9 cellular contexts compared by ENCODE assay signal in genomic region chr20:56626367-56627121, GRCh38. TPM values are rescaled to one million over a fixed set of nuclear protein-coding genes. Genes with fewer than 3 reads are reported as not detected.
DNase-seq lines count a peak whose midpoint lies in the region; ATAC-seq, FAIRE-seq and TF ChIP-seq lines count a peak whose summit lies in the region.
"Had no signal": no experiment of that assay in that cellular context is flagged by ENCODE, and none has a peak within 500 bp of the region (broad histone marks: within the 10 kb centered on the region; RNA-seq: fewer than 3 reads in every experiment).

No MANE protein-coding gene starts in this region.

- H3K27me3 ChIP-seq in astrocyte (ENCODE audit: insufficient read depth, low read length) = peaks cover 64% of the 10 kb centered on the region
- H3K27me3 ChIP-seq in kidney epithelial cell (ENCODE audit: control insufficient read depth, insufficient read depth, low read length) = peaks cover 73% of the 10 kb centered on the region
- peaks cover 20 to 94% (median 76%) of the 10 kb centered on the region in 7 donors for H3K27me3 ChIP-seq in spleen (replicated peaks in 1 of 7)

- DNase-seq in AG08396 (ENCODE audit: low spot score) = peak; percentile 52
- DNase-seq in GM13976 (ENCODE audit: low spot score) = peak; percentile 52
- DNase-seq in astrocyte (ENCODE audit: low read depth) = no peak
- DNase-seq in kidney epithelial cell (ENCODE audit: low read depth) = no peak
- no peak for DNase-seq in OCI-M2 (lab: John Stamatoyannopoulos, UW; ENCODE audit: unreplicated experiment)
- DNase-seq in posterior vena cava (ENCODE audit: low spot score) = no peak
- no peak for DNase-seq in spleen

- in situ Hi-C loops in GM13976 (cut with MboI; ENCODE audit: low sequenced_read_pairs, unreplicated experiment) = no loop called here

- no peak overlapping the region for H3K4me3 Mint-ChIP-seq in astrocyte (ENCODE audit: unreplicated experiment)
- H3K4me3 Mint-ChIP-seq: stimulated activated naive CD8-positive, alpha-beta T cell treated with anti-CD3 and anti-CD28 coated beads, Interleukin-15, Interleukin-2, amounts not matched to agents 100 ng/mL and 50 ng/mL, for 24 hours had no signal

- H3K4me1 Mint-ChIP-seq in astrocyte (ENCODE audit: low read depth, unreplicated experiment) = peaks cover 2% of the 10 kb centered on the region

- H3K79me2 ChIP-seq in astrocyte (ENCODE audit: insufficient read depth, low read length) = peaks cover 12% of the 10 kb centered on the region

- peaks cover 50% of the 10 kb centered on the region for H3K27me3 Mint-ChIP-seq in astrocyte (ENCODE audit: low read depth, unreplicated experiment)

- no peaks in the 10 kb centered on the region for H3K9me3 Mint-ChIP-seq in astrocyte (ENCODE audit: unreplicated experiment)
- H3K9me3 Mint-ChIP-seq: stimulated activated naive CD8-positive, alpha-beta T cell treated with anti-CD3 and anti-CD28 coated beads, Interleukin-15, Interleukin-2, amounts not matched to agents 100 ng/mL and 50 ng/mL, for 24 hours had no signal

- TF ChIP-seq POLR2A in spleen (IDR thresholded peaks at IDR 0.05) = no peak

- FAIRE-seq in astrocyte (lab: Jason Lieb, UNC) = no peak

- H3K4me3 ChIP-seq in astrocyte (ENCODE audit: insufficient read depth, low read depth, low read length) (no peak overlapping the region), kidney epithelial cell (ENCODE audit: low read depth, low read length) (no peak overlapping the region), spleen (no peak overlapping the region)

- ATAC-seq in HG02623 (IDR thresholded peaks at IDR 0.05; ENCODE audit: unreplicated experiment) = no peak

- H3K9me3 ChIP-seq in astrocyte (ENCODE audit: insufficient read depth, low read depth, low read length) (no peaks in the 10 kb centered on the region), spleen (no peaks in the 10 kb centered on the region)

- TF ChIP-seq CTCF in GM13976 (IDR thresholded peaks at IDR 0.05; ENCODE audit: borderline replicate concordance, control extremely low read depth, extremely low read depth, insufficient read depth, missing control alignments) (no peak), astrocyte (IDR thresholded peaks at IDR 0.05; ENCODE audit: insufficient read depth, low read depth, low read length) (peak; percentile 4), kidney epithelial cell (IDR thresholded peaks at IDR 0.05; ENCODE audit: insufficient read depth, low read length, poor library complexity, severe bottlenecking) (peak; percentile 40), spleen (IDR thresholded peaks at IDR 0.05 in 8 of 11, conservative IDR thresholded peaks at IDR 0.05 in 3 of 11) (no peak)

- no peak overlapping the region for H3K27ac ChIP-seq in astrocyte (ENCODE audit: low read depth, low read length)
- no peak overlapping the region for H3K27ac ChIP-seq in spleen

- no peaks in the 10 kb centered on the region for H3K36me3 Mint-ChIP-seq in astrocyte (ENCODE audit: low read depth, unreplicated experiment)

- 4 to 7% (median 4%) methylated on average over 25 to 60 of the region's 60 CpGs for WGBS in spleen, 5 donors

- H3K4me1 ChIP-seq in astrocyte (ENCODE audit: insufficient read depth, low read length) = peaks cover 10% of the 10 kb centered on the region
- peaks cover 24 to 53% (median 38%) of the 10 kb centered on the region in 6 donors for H3K4me1 ChIP-seq in spleen

- peak overlapping the region; percentile 65 for H3K4me2 ChIP-seq in astrocyte (ENCODE audit: low read length)

- H3K9ac ChIP-seq in astrocyte (ENCODE audit: low read length) = no peak overlapping the region

- peak overlapping the region; percentile 26 for H2AFZ ChIP-seq in astrocyte (ENCODE audit: low read depth, low read length)

- no peak overlapping the region for H3K27ac Mint-ChIP-seq in astrocyte (ENCODE audit: unreplicated experiment)
- H3K27ac Mint-ChIP-seq: stimulated activated naive CD8-positive, alpha-beta T cell treated with anti-CD3 and anti-CD28 coated beads, Interleukin-15, Interleukin-2, amounts not matched to agents 100 ng/mL and 50 ng/mL, for 24 hours had no signal

- intact Hi-C loops in posterior vena cava (cut with DNase I) = no loop called here
- intact Hi-C loops in spleen (cut with DNase I; ENCODE audit: low total_unique reads) = no loop called here

- H4K20me1 ChIP-seq in astrocyte (ENCODE audit: insufficient read depth, low read length) = peaks cover 5% of the 10 kb centered on the region

- H3K36me3 ChIP-seq in astrocyte (ENCODE audit: insufficient read depth, low read length) (no peaks in the 10 kb centered on the region), kidney epithelial cell (ENCODE audit: control insufficient read depth, insufficient read depth, low read length) (no peaks in the 10 kb centered on the region), spleen (no peaks in the 10 kb centered on the region)

RNA-seq across cellular contexts. Expression of gene TFAP2C, which starts 2.6 kb away (rescaled TPM):
- total RNA-seq in astrocyte (0.94 and 2.2 TPM in 2 replicates), kidney epithelial cell (0.17 and 0.41 TPM in 2 replicates), posterior vena cava (under 1 TPM; 0.23 to 0.38 TPM), spleen (under 1 TPM in 1 of 7 donors, not detected in 6; 0.16 TPM)
- polyA plus RNA-seq in spleen = under 1 TPM in 2 of 3 donors, not detected in 1; 0.03 to 0.10 TPM

Comparison
In these comparisons a context has a peak if more than half of its experiments do, and no peak if none do; other contexts are left out.
1. DNase-seq: peak in AG08396 (single experiment) and GM13976 (single experiment); none in astrocyte (single experiment), kidney epithelial cell (single experiment), OCI-M2 (single experiment), posterior vena cava (single experiment) and spleen (single experiment).
2. CTCF ChIP-seq: peak in astrocyte (single experiment) and kidney epithelial cell (single experiment); none in GM13976 (single experiment) and spleen (0 of 11).